Comparison of ENCODE assay signal across 9 cellular contexts in the genomic region with DNA sequence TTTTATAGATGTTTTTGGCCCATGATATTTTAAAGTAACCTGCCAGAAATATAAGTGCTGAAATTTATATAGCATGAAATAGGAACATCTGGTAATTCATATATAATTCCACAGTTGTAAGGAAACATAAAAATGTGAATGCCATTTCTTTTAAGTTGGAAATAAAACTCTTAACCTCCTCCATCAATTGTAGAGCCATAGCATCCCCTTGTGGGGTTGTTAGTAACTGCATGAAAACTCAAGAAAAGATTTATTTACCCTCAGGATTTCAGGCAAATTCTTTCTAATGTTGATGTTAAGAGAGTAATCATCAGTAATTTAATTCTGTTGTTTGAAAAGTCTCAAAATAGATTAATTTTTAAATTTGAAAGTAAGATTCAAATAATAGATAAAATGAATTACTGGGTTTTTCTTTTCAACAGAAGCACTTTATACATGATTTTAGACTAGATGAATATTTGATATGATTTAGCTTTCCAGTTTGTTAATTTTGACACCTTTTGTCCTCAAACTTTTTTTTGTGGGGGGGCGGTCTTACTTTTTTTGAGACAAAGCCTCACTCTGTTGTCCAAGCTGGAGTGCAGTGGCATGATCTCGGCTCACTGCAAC.
DNase-seq lines count a peak whose midpoint lies in the region; ATAC-seq, FAIRE-seq and TF ChIP-seq lines count a peak whose summit lies in the region.
"Had no signal": no experiment of that assay in that cellular context is flagged by ENCODE, and none has a peak within 500 bp of the region (broad histone marks: within the 10 kb centered on the region; RNA-seq: fewer than 3 reads in every experiment).

No MANE protein-coding gene starts in this region.

- H3K36me3 ChIP-seq in BE2C = no peaks in the 10 kb centered on the region

- DNase-seq in BE2C (peak; percentile 47), GM12865 (ENCODE audit: low read depth) (peak; percentile 75), NCI-H2196 (lab: John Stamatoyannopoulos, UW; ENCODE audit: unreplicated experiment) (peak; percentile 63), frontal cortex (ENCODE audit: low spot score in 2 of 2) (peak in 1 of 2 donors; percentile 18), progenitor cell of endocrine pancreas (ENCODE audit: low spot score, unreplicated experiment) (peak; percentile 15)
- DNase-seq in activated CD4-positive, alpha-beta T cell treated with anti-CD3 and anti-CD28 coated beads, Interleukin-2, amount 50 U/mL, for 1 hour = peak; percentile 20

- no peaks in the 10 kb centered on the region for H3K9me3 Mint-ChIP-seq in progenitor cell of endocrine pancreas (ENCODE audit: low read depth)

- H3K4me1 Mint-ChIP-seq in progenitor cell of endocrine pancreas (ENCODE audit: low read depth) = no peaks in the 10 kb centered on the region

- no peaks in the 10 kb centered on the region for H3K27me3 Mint-ChIP-seq in progenitor cell of endocrine pancreas

- no peak for ATAC-seq in GM18520 (IDR thresholded peaks at IDR 0.05; ENCODE audit: unreplicated experiment)
- ATAC-seq in GM18861 (IDR thresholded peaks at IDR 0.05; ENCODE audit: unreplicated experiment) = no peak

- peak; percentile 82 for FAIRE-seq in frontal cortex (lab: Jason Lieb, UNC)

- H3K4me1 ChIP-seq in BE2C = peaks cover 7% of the 10 kb centered on the region
- H3K4me1 ChIP-seq: SJSA1 had no signal

- no peaks in the 10 kb centered on the region for H3K27me3 ChIP-seq in BE2C
- H3K27me3 ChIP-seq: SJSA1 had no signal

- H3K4me3 ChIP-seq in BE2C (ENCODE audit: low read depth, low read length) = no peak overlapping the region
- H3K4me3 ChIP-seq in GM12865 (ENCODE audit: low read depth, low read length) = no peak overlapping the region
- H3K4me3 ChIP-seq: SJSA1 had no signal

- TF ChIP-seq CTCF in BE2C (IDR thresholded peaks at IDR 0.05; ENCODE audit: low read depth, low read length) (peak; percentile 99), GM12865 (IDR thresholded peaks at IDR 0.05; ENCODE audit: insufficient read depth, low read depth, low read length, missing control alignments) (peak; percentile 94), progenitor cell of endocrine pancreas (IDR thresholded peaks at IDR 0.05; ENCODE audit: unreplicated experiment) (peak; percentile 97)

- H3K36me3 Mint-ChIP-seq in progenitor cell of endocrine pancreas (ENCODE audit: insufficient read depth) = peaks cover 6% of the 10 kb centered on the region

- H3K4me3 Mint-ChIP-seq in progenitor cell of endocrine pancreas (ENCODE audit: low read depth) = no peak overlapping the region

- no peaks in the 10 kb centered on the region for H3K9me3 ChIP-seq in BE2C
- H3K9me3 ChIP-seq: SJSA1 had no signal

- no peak overlapping the region for H3K27ac Mint-ChIP-seq in progenitor cell of endocrine pancreas
